Comparison of ENCODE assay signal across 23 cellular contexts in the genomic region with DNA sequence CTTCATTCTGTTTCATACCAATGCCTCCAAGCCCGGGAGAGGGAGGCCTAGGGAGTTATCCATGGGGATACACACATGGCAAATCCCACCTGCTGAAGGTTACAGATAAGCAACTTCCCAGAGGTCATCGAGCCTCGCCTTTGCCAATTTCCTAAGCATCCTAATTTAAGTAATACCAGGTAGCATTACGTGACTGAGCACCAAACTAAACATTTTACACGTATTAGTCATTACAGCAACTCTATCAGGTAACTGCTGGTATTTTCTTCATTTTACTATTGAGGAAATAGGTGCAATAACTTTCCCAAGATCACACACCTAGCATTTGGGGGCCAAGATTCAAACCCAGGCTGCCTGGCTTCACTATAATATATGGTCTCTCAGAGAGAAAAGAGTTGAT. TPM values are rescaled to one million over a fixed set of nuclear protein-coding genes. Genes with fewer than 3 reads are reported as not detected.
A peak's percentile ranks its signal among the peaks of the same experiment; 100 is the strongest.
DNase-seq lines count a peak whose midpoint lies in the region; ATAC-seq, FAIRE-seq and TF ChIP-seq lines count a peak whose summit lies in the region.
"Had no signal": no experiment of that assay in that cellular context is flagged by ENCODE, and none has a peak within 500 bp of the region (broad histone marks: within the 10 kb centered on the region; RNA-seq: fewer than 3 reads in every experiment).

No MANE protein-coding gene starts in this region.

- H2AK5ac ChIP-seq in IMR-90 (ENCODE audit: low read depth, low read length): 0 out of 2 replicates have a peak overlapping the region, but pooled peaks have one; percentile 38

- TF ChIP-seq CTCF in IMR-90 (conservative IDR thresholded peaks at IDR 0.05; ENCODE audit: low read depth, low read length) (no peak), mammary epithelial cell (conservative IDR thresholded peaks at IDR 0.05 in 1 of 2, IDR thresholded peaks at IDR 0.05 in 1 of 2; ENCODE audit: extremely low read depth in 1 of 2, insufficient read depth in 1 of 2, low read depth in 1 of 2, low read length in 2 of 2) (no peak), keratinocyte (optimal IDR thresholded peaks at IDR 0.05 in 1 of 3, IDR thresholded peaks at IDR 0.05 in 1 of 3, conservative IDR thresholded peaks at IDR 0.05 in 1 of 3; ENCODE audit: extremely low read depth in 1 of 3, insufficient read depth in 2 of 3, low read length in 3 of 3) (no peak)

- H3K4me2 ChIP-seq in IMR-90 (ENCODE audit: low read depth, low read length) (no peak overlapping the region), mammary epithelial cell (ENCODE audit: insufficient read depth, low read depth, low read length) (peak overlapping the region; percentile 53), keratinocyte (ENCODE audit: control insufficient read depth, extremely low read depth, insufficient read depth, low read depth, low read length) (peak overlapping the region; percentile 38)
- H3K4me2 ChIP-seq: GM23338 had no signal

- H3K9ac ChIP-seq in IMR-90 (ENCODE audit: low read depth, low read length) (no peak overlapping the region), mammary epithelial cell (ENCODE audit: insufficient read depth, low read length) (no peak overlapping the region), keratinocyte (ENCODE audit: control insufficient read depth, extremely low read depth, insufficient read depth, low read length) (no peak overlapping the region)

- no peaks in the 10 kb centered on the region for H3K9me3 ChIP-seq in IMR-90 (ENCODE audit: control insufficient read depth, insufficient read depth, low read length)
- no peaks in the 10 kb centered on the region for H3K9me3 ChIP-seq in mammary epithelial cell (replicated peaks; ENCODE audit: insufficient read depth, low read length)
- no peaks in the 10 kb centered on the region for H3K9me3 ChIP-seq in keratinocyte (ENCODE audit: control insufficient read depth, low read depth, low read length)
- H3K9me3 ChIP-seq: SJCRH30 had no signal

- POLR2A ChIA-PET in IMR-90 (lab: Charles Lee; ENCODE audit: unreplicated experiment): no interaction called here

- dilution Hi-C loops in IMR-90 (cut with HindIII; ENCODE audit: low sequenced_read_pairs, unreplicated experiment): no loop called here
- dilution Hi-C loops in mammary epithelial cell (cut with HindIII; ENCODE audit: low sequenced_read_pairs): no loop called here
- dilution Hi-C loops in keratinocyte (cut with MboI; ENCODE audit: extremely low pct_ligation_motif_present, low sequenced_read_pairs): no loop called here

- in situ Hi-C loops in IMR-90 (cut with MboI; ENCODE audit: low sequenced_read_pairs): no loop called here
- in situ Hi-C loops in mammary epithelial cell (cut with MboI; ENCODE audit: low sequenced_read_pairs in 2 of 2): no loop called here

- H3K4ac ChIP-seq in IMR-90 (ENCODE audit: low read depth, low read length): peak overlapping the region; percentile 12; the same call in 1 of the 2 replicates

- no peak overlapping the region for H3K14ac ChIP-seq in IMR-90 (replicated peaks; ENCODE audit: low read depth, low read length)

- intact Hi-C loops in IMR-90 (cut with micrococcal nuclease): no loop called here
- intact Hi-C loops in mammary epithelial cell (cut with micrococcal nuclease): no loop called here

- H3K79me2 ChIP-seq in ACC112 (ENCODE audit: control insufficient read depth, insufficient read depth, low read length, unreplicated experiment): no peaks in the 10 kb centered on the region
- no peaks in the 10 kb centered on the region for H3K79me2 ChIP-seq in mammary epithelial cell (ENCODE audit: insufficient read depth, low read length)
- no peaks in the 10 kb centered on the region for H3K79me2 ChIP-seq in keratinocyte (ENCODE audit: control insufficient read depth, insufficient read depth, low read length)

- H2BK5ac ChIP-seq in IMR-90 (ENCODE audit: low read depth, low read length, poor library complexity, severe bottlenecking): no peak overlapping the region

- H3K27me3 ChIP-seq in ACC112 (ENCODE audit: insufficient read depth, low read length) (no peaks in the 10 kb centered on the region), IMR-90 (ENCODE audit: control insufficient read depth, insufficient read depth, low read length) (no peaks in the 10 kb centered on the region), mammary epithelial cell (ENCODE audit: insufficient read depth, low read length) (no peaks in the 10 kb centered on the region), keratinocyte (ENCODE audit: control insufficient read depth, extremely low read depth, insufficient read depth, low read length) (no peaks in the 10 kb centered on the region)
- H3K27me3 ChIP-seq: SJCRH30 had no signal

- TF ChIP-seq POLR2A in IMR-90 (IDR thresholded peaks at IDR 0.05; ENCODE audit: low read depth, low read length): no peak

- no CpG with 5 or more reads among the region's 5 CpGs for WGBS in IMR-90 (ENCODE audit: extremely low coverage in 2 of 2, insufficient read length in 1 of 2), 2 experiments
- 29% methylated on average over 5 of the region's 5 CpGs for WGBS in mammary epithelial cell (ENCODE audit: low coverage, missing lambda C conversion rate)

- no peak overlapping the region for H2BK15ac ChIP-seq in IMR-90 (ENCODE audit: low read depth, low read length)

- no TSS peak for BruUV-seq in IMR-90 (replicated peaks; lab: Mats Ljungman, UMichigan)
- no TSS peak for BruUV-seq in mammary epithelial cell (replicated peaks; lab: Mats Ljungman, UMichigan)

- H4K20me1 ChIP-seq in IMR-90 (ENCODE audit: insufficient read depth, low read length) (no peaks in the 10 kb centered on the region), mammary epithelial cell (ENCODE audit: insufficient read depth, low read length) (no peaks in the 10 kb centered on the region), keratinocyte (ENCODE audit: control insufficient read depth, extremely low read depth, insufficient read depth, low read length) (no peaks in the 10 kb centered on the region)

- H3K36me3 ChIP-seq in ACC112 (ENCODE audit: insufficient read depth, low read length): no peaks in the 10 kb centered on the region
- H3K36me3 ChIP-seq in IMR-90 (ENCODE audit: control insufficient read depth, insufficient read depth, low read length): no peaks in the 10 kb centered on the region
- no peaks in the 10 kb centered on the region for H3K36me3 ChIP-seq in mammary epithelial cell (ENCODE audit: insufficient read depth, low read length)
- no peaks in the 10 kb centered on the region for H3K36me3 ChIP-seq in keratinocyte (ENCODE audit: control insufficient read depth in 2 of 2, extremely low read depth in 1 of 2, insufficient read depth in 2 of 2, low read length in 2 of 2)
- H3K36me3 ChIP-seq: SJCRH30 had no signal

- H3K4me3 ChIP-seq in ACC112 (ENCODE audit: low read depth, low read length) (no peak overlapping the region), IMR-90 (ENCODE audit: insufficient read depth, low read depth, low read length) (no peak overlapping the region), mammary epithelial cell (replicated peaks in 1 of 3; ENCODE audit: insufficient read depth in 1 of 3, low read depth in 2 of 3, low read length in 3 of 3) (no peak overlapping the region), keratinocyte (ENCODE audit: control insufficient read depth in 2 of 3, extremely low read depth in 1 of 3, insufficient read depth in 2 of 3, low read depth in 1 of 3, low read length in 3 of 3) (no peak overlapping the region)
- H3K4me3 ChIP-seq: GM23338, SJCRH30 had no signal

- H2BK20ac ChIP-seq in IMR-90 (ENCODE audit: low read depth, low read length): no peak overlapping the region; the same call in 1 of the 2 replicates

- H3K27ac ChIP-seq in ACC112 (ENCODE audit: low read depth, low read length) (peak overlapping the region; percentile 67), IMR-90 (ENCODE audit: insufficient read depth, low read length) (no peak overlapping the region), mammary epithelial cell (ENCODE audit: insufficient read depth, low read depth, low read length) (peak overlapping the region; percentile 34), keratinocyte (ENCODE audit: control insufficient read depth, insufficient read depth, low read length) (no peak overlapping the region)
- H3K27ac ChIP-seq: HL-60, SJCRH30 had no signal

- no peak overlapping the region for H3K56ac ChIP-seq in IMR-90 (ENCODE audit: extremely low read depth, insufficient read depth, low read length)

- DNase-seq in IMR-90: no peak
- peak; percentile 44 for DNase-seq in mammary epithelial cell
- DNase-seq in keratinocyte (ENCODE audit: low read depth, low spot score): no peak
- no peak for DNase-seq in activated CD4-positive, CD25-positive, alpha-beta regulatory T cell (lab: John Stamatoyannopoulos, UW)
- no peak for DNase-seq in NCI-H1694 (lab: John Stamatoyannopoulos, UW)
- DNase-seq: 8988T; CD4-positive, CD25-positive, alpha-beta regulatory T cell; H9; Karpas-422; NCI-H1105 treated with DMSO at 0.1 percent for 48 hours; NCI-H2029 treated with DMSO at 0.1 percent for 48 hours; NCI-H2227 treated with DMSO at 0.1 percent for 48 hours; NCI-H526 treated with DMSO at 0.1 percent for 48 hours; SJCRH30 had no signal

- H2BK120ac ChIP-seq in IMR-90 (ENCODE audit: low read depth, low read length): no peak overlapping the region

- ATAC-seq in IMR-90 (ENCODE audit: low read depth) (no peak), HG03095 (IDR thresholded peaks at IDR 0.05; ENCODE audit: unreplicated experiment) (no peak), HG03159 (IDR thresholded peaks at IDR 0.05; ENCODE audit: unreplicated experiment) (no peak)
- ATAC-seq: GM23338, Right ventricle myocardium inferior, SK-N-SH treated with all-trans-retinoic acid at 6 μM for 48 hours had no signal

- H4K91ac ChIP-seq in IMR-90 (ENCODE audit: insufficient read depth, low read depth, low read length): no peak overlapping the region

- no peak overlapping the region for H2AK9ac ChIP-seq in IMR-90 (replicated peaks; ENCODE audit: low read depth, low read length, poor library complexity)

- no peaks in the 10 kb centered on the region for H3K79me1 ChIP-seq in IMR-90 (ENCODE audit: low read depth in 1 of 2, low read length in 2 of 2)

- no peak for TF ChIP-seq RAD21 in IMR-90 (IDR thresholded peaks at IDR 0.05; ENCODE audit: low read length)

- no peak overlapping the region for H4K5ac ChIP-seq in IMR-90 (ENCODE audit: low read depth, low read length)

- no peak for FAIRE-seq in keratinocyte (lab: Jason Lieb, UNC)
- FAIRE-seq: D721Med, RCC 7860 had no signal

- H3K23ac ChIP-seq in IMR-90 (ENCODE audit: low read depth, low read length): no peak overlapping the region

- no peak overlapping the region for H2AFZ ChIP-seq in ACC112 (ENCODE audit: low read length, unreplicated experiment)
- H2AFZ ChIP-seq in IMR-90 (replicated peaks; ENCODE audit: low read length, poor library complexity): no peak overlapping the region
- peak overlapping the region; percentile 65 for H2AFZ ChIP-seq in mammary epithelial cell (ENCODE audit: low read depth, low read length)
- H2AFZ ChIP-seq in keratinocyte (ENCODE audit: control insufficient read depth, low read length): no peak overlapping the region
- H2AFZ ChIP-seq: GM23338 had no signal

- H3K18ac ChIP-seq in IMR-90 (ENCODE audit: low read depth, low read length): no peak overlapping the region; the same call in 1 of the 2 replicates

- H3K4me1 ChIP-seq in ACC112 (ENCODE audit: control insufficient read depth, insufficient read depth, low read length, unreplicated experiment): peaks cover 67% of the 10 kb centered on the region
- H3K4me1 ChIP-seq in IMR-90 (ENCODE audit: control insufficient read depth, insufficient read depth, low read length): peaks cover 7% of the 10 kb centered on the region
- peaks cover 33% of the 10 kb centered on the region for H3K4me1 ChIP-seq in mammary epithelial cell (ENCODE audit: insufficient read depth, low read length)
- H3K4me1 ChIP-seq in keratinocyte (ENCODE audit: control insufficient read depth, extremely low read depth, insufficient read depth, low read length): peaks cover 28% of the 10 kb centered on the region
- H3K4me1 ChIP-seq: SJCRH30 had no signal

- no peak overlapping the region for H4K8ac ChIP-seq in IMR-90 (ENCODE audit: low read depth in 2 of 2, low read length in 2 of 2)

- H3K9me1 ChIP-seq in IMR-90 (ENCODE audit: insufficient read depth, low read length) (peaks cover 6% of the 10 kb centered on the region), keratinocyte (ENCODE audit: control insufficient read depth, extremely low read depth, insufficient read depth, low read length) (no peaks in the 10 kb centered on the region)

- CTCF ChIA-PET in IMR-90 (lab: Yijun Ruan, JAX): no interaction called here
- CTCF ChIA-PET in mammary epithelial cell (lab: Charles Lee; ENCODE audit: low non-redundant PET): no interaction called here

RNA-seq across cellular contexts. Expression of a gene that starts 30.1 kb away (rescaled TPM):
- total RNA-seq in IMR-90 (2012; rRNA removed): 268 and 323 TPM in 2 replicates
- polyA plus RNA-seq in IMR-90 (2012; rRNA removed): 187 and 204 TPM in 2 replicates
- 31.6 and 185 TPM in 2 replicates for polyA plus RNA-seq in IMR-90 (2012; cell fraction: cytosol; rRNA removed)
- 11.5 and 146 TPM in 2 replicates for polyA plus RNA-seq in IMR-90 (2012; cell fraction: nucleus; rRNA removed; ENCODE audit: low replicate concordance)
- total RNA-seq in mammary epithelial cell: 100 to 1,000 TPM; 350 to 501 TPM
- polyA plus RNA-seq in mammary epithelial cell: 288 TPM
- 855 TPM for polyA minus RNA-seq in mammary epithelial cell
- polyA plus RNA-seq in keratinocyte: 297 to 402 TPM (median 326 TPM) in 3 replicates
- 552 TPM for polyA plus RNA-seq in keratinocyte (2011; ENCODE audit: low read depth)
- 254 and 501 TPM in 2 replicates for polyA plus RNA-seq in keratinocyte (2011; cell fraction: cytosol; rRNA removed)
- polyA plus RNA-seq in keratinocyte (2011; cell fraction: nucleus; rRNA removed): 251 and 289 TPM in 2 replicates
- polyA plus RNA-seq in keratinocyte (2012; ENCODE audit: low replicate concordance): 318 and 409 TPM in 2 replicates
- 283 to 517 TPM (median 357 TPM) in 3 replicates for polyA minus RNA-seq in keratinocyte
- polyA minus RNA-seq in keratinocyte (2011; cell fraction: cytosol; rRNA and poly(A)+ RNA removed): 315 TPM
- 128 and 247 TPM in 2 replicates for polyA minus RNA-seq in keratinocyte (2011; cell fraction: nucleus; rRNA and poly(A)+ RNA removed)

Comparison
In these comparisons a context has a peak if more than half of its experiments do, and no peak if none do; other contexts are left out.
1. H3K27ac ChIP-seq: peak in ACC112 (single experiment) and mammary epithelial cell (single experiment); none in IMR-90 (single experiment) and keratinocyte (single experiment).